In genomic region chr12:47391566-47391965, GRCh38 we compare ENCODE assay signal across 10 cellular contexts.
DNase-seq lines count a peak whose midpoint lies in the region; ATAC-seq and TF ChIP-seq lines count a peak whose summit lies in the region.
"Had no signal": no experiment of that assay in that cellular context is flagged by ENCODE, and none has a peak within 500 bp of the region (broad histone marks: within the 10 kb centered on the region; RNA-seq: fewer than 3 reads in every experiment).

No MANE protein-coding gene starts in this region.

- peaks cover 2% of the 10 kb centered on the region for H3K9me3 ChIP-seq in CD4-positive, alpha-beta T cell (ENCODE audit: control insufficient read depth, low read length)

- no peaks in the 10 kb centered on the region for H3K27me3 Mint-ChIP-seq in CD4-positive, alpha-beta T cell

- CTCF ChIA-PET in CD4-positive, alpha-beta T cell (lab: Charles Lee) = interaction anchor here (1.2 kb wide), 1 partner anchor 184 kb away, joined by 3 read pairs; no protein-coding TSS in a partner anchor

- intact Hi-C loops in CD4-positive, alpha-beta T cell (cut with DNase I, micrococcal nuclease) = loop anchor here in 1 of 2 experiments (5.0 kb wide), 1 partner anchor 34 kb away; no protein-coding TSS in a partner anchor

- H3K27ac Mint-ChIP-seq in CD4-positive, alpha-beta T cell = peak overlapping the region; percentile 85

- POLR2A ChIA-PET in CD4-positive, alpha-beta T cell (lab: Charles Lee) = interaction anchor here (1.0 to 2.2 kb wide), 6 partner anchors 22 to 1739 kb away, joined by 3 to 8 read pairs (median 4); no protein-coding TSS in a partner anchor

- no peaks in the 10 kb centered on the region for H3K27me3 ChIP-seq in CD4-positive, alpha-beta T cell (ENCODE audit: control insufficient read depth, insufficient read depth, low read length)

- DNase-seq in CD4-positive, alpha-beta T cell = peak; percentile 28 to 63 (median 46)
- peak; percentile 78 for DNase-seq in activated CD4-positive, alpha-beta T cell treated with anti-CD3 and anti-CD28 coated beads for 48 hours
- peak; percentile 48 for DNase-seq in activated naive CD4-positive, alpha-beta T cell treated with anti-CD3 and anti-CD28 coated beads, Interleukin-2, amount 50 U/mL, for 16 hours
- peak; percentile 65 to 66 for DNase-seq in stimulated activated CD4-positive, alpha-beta T cell treated with anti-CD3 and anti-CD28 coated beads, Interleukin-15, amount 100 ng/mL, for 48 hours (ENCODE audit: low read depth in 2 of 2)
- DNase-seq in omental fat pad (ENCODE audit: low spot score) (no peak), NCI-H146 (lab: John Stamatoyannopoulos, UW) (no peak)
- DNase-seq: aorta, NCI-H1417 treated with DMSO at 0.1 percent for 48 hours had no signal

- peaks cover 2% of the 10 kb centered on the region for H3K9me3 Mint-ChIP-seq in CD4-positive, alpha-beta T cell

- H3K4me3 Mint-ChIP-seq in CD4-positive, alpha-beta T cell = peak overlapping the region; percentile 62

- no peak for TF ChIP-seq CTCF in CD4-positive, alpha-beta T cell (IDR thresholded peaks at IDR 0.05)
- no peak for TF ChIP-seq CTCF in omental fat pad (IDR thresholded peaks at IDR 0.05)

- peak; percentile 90 for ATAC-seq in CD4-positive, alpha-beta T cell (ENCODE audit: poor library complexity)
- no peak for ATAC-seq in omental fat pad (ENCODE audit: low FRiP score)
- ATAC-seq in HG03095 (IDR thresholded peaks at IDR 0.05; ENCODE audit: unreplicated experiment) = no peak
- ATAC-seq in GM18868 (IDR thresholded peaks at IDR 0.05; ENCODE audit: unreplicated experiment) = no peak

- peak overlapping the region; percentile 43 for H3K27ac ChIP-seq in CD4-positive, alpha-beta T cell (ENCODE audit: low read depth, low read length)

- H3K36me3 Mint-ChIP-seq in CD4-positive, alpha-beta T cell (ENCODE audit: low read depth) = peaks cover 4% of the 10 kb centered on the region

- peaks cover 78% of the 10 kb centered on the region for H3K4me1 Mint-ChIP-seq in CD4-positive, alpha-beta T cell (ENCODE audit: low read depth)

Comparison
In these comparisons a context has a peak if more than half of its experiments do, and no peak if none do; other contexts are left out.
1. DNase-seq: peak in CD4-positive, alpha-beta T cell (10 of 10), activated CD4-positive, alpha-beta T cell treated with anti-CD3 and anti-CD28 coated beads for 48 hours (single experiment), activated naive CD4-positive, alpha-beta T cell treated with anti-CD3 and anti-CD28 coated beads, Interleukin-2, amount 50 U/mL, for 16 hours (single experiment) and stimulated activated CD4-positive, alpha-beta T cell treated with anti-CD3 and anti-CD28 coated beads, Interleukin-15, amount 100 ng/mL, for 48 hours (2 of 2); none in omental fat pad (single experiment) and NCI-H146 (single experiment).